22 cellular contexts compared by ENCODE assay signal in genomic region chr11:90630176-90630575, GRCh38.
"Had no signal": no experiment of that assay in that cellular context is flagged by ENCODE, and none has a peak within 500 bp of the region (broad histone marks: within the 10 kb centered on the region; RNA-seq: fewer than 3 reads in every experiment).

No MANE protein-coding gene starts in this region.

- ATAC-seq: Right ventricle myocardium inferior, SK-N-SH treated with all-trans-retinoic acid at 6 μM for 48 hours had no signal

- H3K4me1 ChIP-seq: Peyer's patch, SJCRH30 had no signal

- H3K27me3 ChIP-seq: Peyer's patch, SJCRH30 had no signal

- H3K36me3 ChIP-seq: Peyer's patch, SJCRH30 had no signal

- DNase-seq: KBM-7, MV-4-11, NCI-H1048, NCI-H1105, NCI-H1417, NCI-H1436 treated with DMSO at 0.1 percent for 48 hours, NCI-H1694, NCI-H1930, NCI-H2081 treated with DMSO at 0.1 percent for 48 hours, NCI-H2171, NCI-H226, NCI-H446, NCI-H510A, NCI-H524 treated with DMSO at 0.1 percent for 48 hours, NCI-H69, NCI-H774, Peyer's patch, SHP77 treated with DMSO at 0.1 percent for 48 hours, SJCRH30 had no signal

- H3K4me3 ChIP-seq: Peyer's patch, SJCRH30 had no signal

- H3K27ac ChIP-seq: HL-60, Peyer's patch, SJCRH30 had no signal

- H3K9me3 ChIP-seq: Peyer's patch, SJCRH30 had no signal
